9 cellular contexts compared by ENCODE assay signal in genomic region chr17:58802188-58802587, GRCh38. TPM values are rescaled to one million over a fixed set of nuclear protein-coding genes. Genes with fewer than 3 reads are reported as not detected.
"Had no signal": no experiment of that assay in that cellular context is flagged by ENCODE, and none has a peak within 500 bp of the region (broad histone marks: within the 10 kb centered on the region; RNA-seq: fewer than 3 reads in every experiment).

No MANE protein-coding gene starts in this region.

- H3K9ac ChIP-seq: GM23248 had no signal

- FAIRE-seq: HepG2 had no signal

- H2AFZ ChIP-seq: GM23248 had no signal

- H3K4me3 Mint-ChIP-seq: HFFc6, IgD-negative memory B cell had no signal

- H3K27ac ChIP-seq: GM23248, HL-60 had no signal

- ATAC-seq: HepG2 had no signal

- DNase-seq: GM23248, GOT3, H7, HFFc6, KG1 had no signal

- H3K4me1 Mint-ChIP-seq: IgD-negative memory B cell had no signal

- H3K4me3 ChIP-seq: GM23248, HAP-1 had no signal

- H3K9me3 ChIP-seq: HAP-1 had no signal

- H3K9me3 Mint-ChIP-seq: HFFc6 had no signal

- H3K36me3 ChIP-seq: HAP-1 had no signal

- H3K27ac Mint-ChIP-seq: HFFc6, IgD-negative memory B cell had no signal

- H3K4me1 ChIP-seq: HAP-1 had no signal

RNA-seq across cellular contexts. Expression of gene PPM1E, which starts 46.5 kb away (rescaled TPM):
- total RNA-seq: GM23248, HepG2, HFFc6 had no signal
- polyA plus RNA-seq: GM23248, IgD-negative memory B cell had no signal
